ENCODE assay signal across 12 cellular contexts in the genomic region with DNA sequence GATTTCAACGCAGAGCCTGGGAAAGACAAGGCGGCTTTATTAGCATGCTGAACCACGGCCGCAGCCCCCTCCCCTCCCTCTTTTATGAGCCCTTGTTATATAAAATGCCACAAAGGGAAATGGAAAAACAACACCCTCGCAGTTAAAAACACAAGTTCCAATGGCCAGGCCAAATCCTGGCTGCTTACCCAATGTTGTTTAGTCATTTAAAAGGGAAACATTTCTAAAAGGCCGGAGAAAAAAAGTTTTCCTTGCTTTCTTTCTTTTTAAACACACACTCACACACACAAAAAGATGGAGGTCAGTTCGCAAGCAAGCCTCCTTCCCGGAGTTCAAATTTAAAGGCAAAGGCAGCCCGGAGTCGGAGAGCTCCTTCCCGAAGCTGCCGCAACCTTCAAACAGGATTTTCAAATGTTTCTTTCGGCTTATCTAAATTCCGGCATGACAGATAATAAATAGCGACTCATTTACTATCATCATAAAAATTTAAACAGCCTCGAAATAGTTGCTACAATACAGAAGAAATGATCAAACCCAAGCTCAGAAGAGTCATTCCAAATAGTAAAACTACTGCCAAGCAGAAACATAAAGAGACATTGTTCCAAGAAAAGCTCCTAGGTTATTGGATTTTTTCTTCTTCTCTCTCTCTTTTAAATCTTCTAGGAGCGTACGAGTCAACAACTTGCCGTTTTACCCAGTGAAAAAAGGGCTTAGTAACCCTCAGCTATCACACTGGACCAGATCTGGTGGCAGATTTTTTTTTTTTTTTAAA. TPM values are rescaled to one million over a fixed set of nuclear protein-coding genes. Genes with fewer than 3 reads are reported as not detected.
A peak's percentile ranks its signal among the peaks of the same experiment; 100 is the strongest.
DNase-seq lines count a peak whose midpoint lies in the region; ATAC-seq and TF ChIP-seq lines count a peak whose summit lies in the region.
"Had no signal": no experiment of that assay in that cellular context is flagged by ENCODE, and none has a peak within 500 bp of the region (broad histone marks: within the 10 kb centered on the region; RNA-seq: fewer than 3 reads in every experiment).

No MANE protein-coding gene starts in this region.

- H3K9me2 ChIP-seq in hepatocyte (replicated peaks; ENCODE audit: insufficient read depth), result no peaks in the 10 kb centered on the region

- no peaks in the 10 kb centered on the region for H3K9me3 ChIP-seq in CD8-positive, alpha-beta memory T cell (ENCODE audit: low read length)
- H3K9me3 ChIP-seq in hepatocyte (ENCODE audit: low read depth), result no peaks in the 10 kb centered on the region
- H3K9me3 ChIP-seq in aorta (ENCODE audit: control insufficient read depth, low read length), result no peaks in the 10 kb centered on the region

- peaks cover 40 to 62% of the 10 kb centered on the region in 2 donors for H3K27me3 Mint-ChIP-seq in CD8-positive, alpha-beta memory T cell
- H3K27me3 Mint-ChIP-seq in WTC11 (ENCODE audit: low read depth), result no peaks in the 10 kb centered on the region; the same call in 1 of the 2 replicates

- WGBS in hepatocyte (ENCODE audit: low lambda C conversion rate, missing lambda C conversion rate), result 3% methylated on average over 19 of the region's 19 CpGs
- 4 to 5% methylated on average over 19 of the region's 19 CpGs for WGBS in aorta, 2 donors

- POLR2A ChIA-PET in CD8-positive, alpha-beta memory T cell (lab: Charles Lee), result no interaction called here
- POLR2A ChIA-PET in WTC11 (lab: Charles Lee), result interaction anchor here (0.7 to 3.6 kb wide), 4 partner anchors 12 to 312 kb away, joined by 3 to 17 read pairs (median 4); no protein-coding TSS in a partner anchor

- H3K4me2 ChIP-seq in hepatocyte, result peak overlapping the region; percentile 99

- H3K27ac ChIP-seq in CD8-positive, alpha-beta memory T cell (ENCODE audit: low read depth, low read length), result no peak overlapping the region
- H3K27ac ChIP-seq in hepatocyte (peak overlapping the region; percentile 88), aorta (ENCODE audit: low read depth in 1 of 2, low read length in 2 of 2) (no peak overlapping the region)

- peak overlapping the region; percentile 76 for H2AFZ ChIP-seq in hepatocyte

- no peaks in the 10 kb centered on the region for H3K36me3 Mint-ChIP-seq in CD8-positive, alpha-beta memory T cell
- peaks cover 51% of the 10 kb centered on the region for H3K36me3 Mint-ChIP-seq in WTC11

- H3K79me2 ChIP-seq in hepatocyte, result peaks cover 6% of the 10 kb centered on the region

- TF ChIP-seq CTCF in WTC11 (IDR thresholded peaks at IDR 0.05) (no peak), hepatocyte (IDR thresholded peaks at IDR 0.05; ENCODE audit: poor library complexity) (no peak)

- H3K36me3 ChIP-seq in CD8-positive, alpha-beta memory T cell (ENCODE audit: insufficient read depth, low read length), result no peaks in the 10 kb centered on the region
- H3K36me3 ChIP-seq in hepatocyte (replicated peaks; ENCODE audit: insufficient read depth, low read depth) (no peaks in the 10 kb centered on the region), aorta (ENCODE audit: control insufficient read depth in 1 of 2, insufficient read depth in 2 of 2, low read length in 1 of 2) (no peaks in the 10 kb centered on the region)

- H3K4me1 ChIP-seq in CD8-positive, alpha-beta memory T cell (ENCODE audit: insufficient read depth, low read length), result peaks cover 7% of the 10 kb centered on the region
- H3K4me1 ChIP-seq in hepatocyte (ENCODE audit: insufficient read depth), result peaks cover 26% of the 10 kb centered on the region
- H3K4me1 ChIP-seq in aorta (ENCODE audit: control insufficient read depth in 1 of 2, insufficient read depth in 2 of 2, low read length in 2 of 2), result no peaks in the 10 kb centered on the region

- CTCF ChIA-PET in CD8-positive, alpha-beta memory T cell (lab: Charles Lee), result no interaction called here
- CTCF ChIA-PET in WTC11 (lab: Charles Lee), result interaction anchor here (1.2 to 2.9 kb wide), 5 partner anchors 31 to 185 kb away, joined by 4 to 13 read pairs (median 6); no protein-coding TSS in a partner anchor

- no peak overlapping the region for H3K4me3 ChIP-seq in CD8-positive, alpha-beta memory T cell (ENCODE audit: low read length)
- H3K4me3 ChIP-seq in hepatocyte (peak overlapping the region; percentile 79), aorta (ENCODE audit: low read length in 2 of 2) (peak overlapping the region in 1 of 2 donors; percentile 59)

- intact Hi-C loops in aorta (cut with DNase I), result no loop called here

- H4K20me1 ChIP-seq in hepatocyte (ENCODE audit: insufficient read depth, poor library complexity, severe bottlenecking), result no peaks in the 10 kb centered on the region

- ATAC-seq in WTC11 (no peak), GM18498 (IDR thresholded peaks at IDR 0.05; ENCODE audit: unreplicated experiment) (no peak), aorta (ENCODE audit: low FRiP score) (no peak)

- H3K27ac Mint-ChIP-seq in CD8-positive, alpha-beta memory T cell, result no peak overlapping the region
- peak overlapping the region; percentile 96 for H3K27ac Mint-ChIP-seq in WTC11

- H3K9me3 Mint-ChIP-seq in CD8-positive, alpha-beta memory T cell, result peaks cover 0 to 3% (median 0%) of the 10 kb centered on the region in 5 donors
- H3K9me3 Mint-ChIP-seq in WTC11, result no peaks in the 10 kb centered on the region

- H3K27me3 ChIP-seq in CD8-positive, alpha-beta memory T cell (ENCODE audit: insufficient read depth, low read length, poor library complexity, severe bottlenecking), result peaks cover 8% of the 10 kb centered on the region
- H3K27me3 ChIP-seq in hepatocyte (peaks cover 40% of the 10 kb centered on the region), aorta (ENCODE audit: control insufficient read depth in 1 of 2, insufficient read depth in 2 of 2, low read length in 1 of 2) (no peaks in the 10 kb centered on the region)

- no peak for DNase-seq in CD8-positive, alpha-beta memory T cell
- DNase-seq in WTC11 (ENCODE audit: low spot score) (no peak), hepatocyte (ENCODE audit: low spot score) (peak; percentile 37), pons (ENCODE audit: low spot score) (peak; percentile 45), HPDE6-E6E7 (ENCODE audit: extremely low spot score) (no peak), aorta (no peak)
- DNase-seq in activated CD8-positive, alpha-beta memory T cell treated with anti-CD3 and anti-CD28 coated beads for 24 hours, result no peak
- DNase-seq: activated gamma-delta T cell, NCI-H69 had no signal

- H3K4me3 Mint-ChIP-seq in CD8-positive, alpha-beta memory T cell, result peak overlapping the region in 6 of 7 donors; percentile 30 to 72 (median 52)
- peak overlapping the region; percentile 94 for H3K4me3 Mint-ChIP-seq in WTC11

- peaks cover 15 to 19% (median 18%) of the 10 kb centered on the region in 3 donors for H3K4me1 Mint-ChIP-seq in CD8-positive, alpha-beta memory T cell
- H3K4me1 Mint-ChIP-seq in WTC11, result peaks cover 60% of the 10 kb centered on the region

TF ChIP-seq in WTC11, 78 proteins besides CTCF, POLR2A, EP300 and RAD21 (continues in another document):
- TF ChIP-seq MXD4 (CRISPR knock-in tag; IDR thresholded peaks at IDR 0.05; ENCODE audit: borderline replicate concordance) (no peak), CREM (CRISPR knock-in tag; IDR thresholded peaks at IDR 0.05) (no peak), IRF1 (CRISPR knock-in tag; IDR thresholded peaks at IDR 0.05) (no peak), TEAD4 (CRISPR knock-in tag; IDR thresholded peaks at IDR 0.05) (no peak), CBFB (CRISPR knock-in tag; IDR thresholded peaks at IDR 0.05; ENCODE audit: low read depth) (no peak), GRHL2 (CRISPR knock-in tag; IDR thresholded peaks at IDR 0.05; ENCODE audit: insufficient replicate concordance, severe bottlenecking) (no peak), NR2C2 (CRISPR knock-in tag; IDR thresholded peaks at IDR 0.05) (no peak), NR3C1 (CRISPR knock-in tag; conservative IDR thresholded peaks at IDR 0.05; ENCODE audit: low read depth) (no peak), ATF1 (CRISPR knock-in tag; IDR thresholded peaks at IDR 0.05) (no peak), ZNF425 (CRISPR knock-in tag; conservative IDR thresholded peaks at IDR 0.05) (no peak), SMAD3 (CRISPR knock-in tag; IDR thresholded peaks at IDR 0.05; ENCODE audit: borderline replicate concordance) (no peak)

RNA-seq across cellular contexts. Expression of gene PHF21B, which starts 3.5 kb away (rescaled TPM):
- total RNA-seq in CD8-positive, alpha-beta memory T cell, result not detected
- polyA plus RNA-seq in CD8-positive, alpha-beta memory T cell, result not detected
- total RNA-seq in WTC11 (2021) (90.6 to 107 TPM (median 92.5 TPM) in 3 replicates), hepatocyte (0.40 and 1.9 TPM in 2 replicates), aorta (1 to 10 TPM in 1 of 2 donors, under 1 TPM in 1; 0.75 to 1.8 TPM)
- polyA plus RNA-seq in hepatocyte (0.10 and 0.86 TPM in 2 replicates), aorta (not detected)
- total RNA-seq: pulmonary artery endothelial cell; T-helper 2 cell treated with Interferon-gamma antibody and Interleukin-4, amounts not matched to agents 100 ng/mL and 5 ng/mL, for 36 hours had no signal

Comparison
In these comparisons a context has a peak if more than half of its experiments do, and no peak if none do; other contexts are left out.
1. DNase-seq: peak in hepatocyte (single experiment) and pons (single experiment); none in CD8-positive, alpha-beta memory T cell (0 of 5), WTC11 (single experiment), HPDE6-E6E7 (single experiment), activated CD8-positive, alpha-beta memory T cell treated with anti-CD3 and anti-CD28 coated beads for 24 hours (single experiment) and aorta (0 of 2).
2. RNA of gene PHF21B, which starts 3.5 kb away (total RNA-seq): 90.6 to 107 TPM in WTC11; 0.40 to 1.9 TPM in hepatocyte, 0.75 to 1.8 TPM in aorta and not detected in CD8-positive, alpha-beta memory T cell; every median in the first group is over 10 times any median in the second.